In the genomic region with DNA sequence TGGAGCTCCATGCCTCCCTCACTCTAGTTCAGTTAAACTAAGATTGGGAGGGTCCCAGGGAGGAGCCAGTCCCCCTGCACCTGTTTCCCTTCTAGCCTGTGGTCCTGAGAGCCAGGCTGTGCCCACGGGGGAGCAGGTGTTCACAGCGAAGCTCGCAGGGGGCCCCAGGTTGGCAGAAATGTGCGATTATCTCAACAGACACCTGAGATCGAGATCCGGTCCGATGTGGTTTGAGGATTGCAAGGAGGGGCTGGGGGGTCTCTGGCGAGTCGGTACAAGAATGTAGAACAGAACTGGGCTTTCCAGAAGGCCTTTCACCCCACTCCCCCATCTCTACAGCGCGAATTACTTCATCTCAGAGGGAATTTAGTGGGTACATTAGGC, we compare ENCODE assay signal across 20 cellular contexts.
DNase-seq lines count a peak whose midpoint lies in the region; TF ChIP-seq lines count a peak whose summit lies in the region.
"Had no signal": no experiment of that assay in that cellular context is flagged by ENCODE, and none has a peak within 500 bp of the region (broad histone marks: within the 10 kb centered on the region; RNA-seq: fewer than 3 reads in every experiment).

No MANE protein-coding gene starts in this region.

- H3K4me2 ChIP-seq in osteoblast (ENCODE audit: insufficient read depth, low read length), result no peak overlapping the region

- no peaks in the 10 kb centered on the region for H3K4me1 Mint-ChIP-seq in brain

- H3K4me3 Mint-ChIP-seq in brain, result peak overlapping the region in 3 of 5 experiments; percentile 51 to 77 (median 76)
- H3K4me3 Mint-ChIP-seq: CD4-positive, CD25-positive, alpha-beta regulatory T cell had no signal

- peaks cover 62% of the 10 kb centered on the region for H3K27me3 ChIP-seq in HUES48 (ENCODE audit: control insufficient read depth, insufficient read depth, low read length)
- peaks cover 43% of the 10 kb centered on the region for H3K27me3 ChIP-seq in iPS-15b (ENCODE audit: control insufficient read depth, insufficient read depth, low read length)
- H3K27me3 ChIP-seq in osteoblast (ENCODE audit: insufficient read depth, low read length), result peaks cover 33% of the 10 kb centered on the region

- H3K79me2 ChIP-seq in osteoblast (ENCODE audit: insufficient read depth, low read length), result no peaks in the 10 kb centered on the region

- H4K20me1 ChIP-seq in osteoblast (ENCODE audit: insufficient read depth, low read length), result no peaks in the 10 kb centered on the region

- peaks cover 91% of the 10 kb centered on the region for H3K27me3 Mint-ChIP-seq in brain

- H3K9me3 Mint-ChIP-seq in brain, result peaks cover 14 to 73% (median 23%) of the 10 kb centered on the region in 5 experiments

- H3K9me3 ChIP-seq in HUES48 (ENCODE audit: control insufficient read depth, insufficient read depth, low read length) (no peaks in the 10 kb centered on the region), iPS-15b (ENCODE audit: control insufficient read depth, insufficient read depth, low read length) (no peaks in the 10 kb centered on the region), osteoblast (ENCODE audit: low read depth, low read length) (no peaks in the 10 kb centered on the region)
- H3K9me3 ChIP-seq: HAP-1 had no signal

- H3K36me3 ChIP-seq in HUES48 (ENCODE audit: control insufficient read depth, insufficient read depth, low read length) (no peaks in the 10 kb centered on the region), iPS-15b (ENCODE audit: control insufficient read depth, insufficient read depth, low read length) (no peaks in the 10 kb centered on the region), osteoblast (ENCODE audit: insufficient read depth, low read length) (no peaks in the 10 kb centered on the region)
- H3K36me3 ChIP-seq: HAP-1 had no signal

- H3K27ac Mint-ChIP-seq in brain, result no peak overlapping the region
- H3K27ac Mint-ChIP-seq: CD4-positive, CD25-positive, alpha-beta regulatory T cell had no signal

- DNase-seq in osteoblast (ENCODE audit: insufficient read length, low spot score, missing footprints), result peak; percentile 73
- DNase-seq in NCI-H774 (lab: John Stamatoyannopoulos, UW), result no peak
- no peak for DNase-seq in NCI-H82 treated with DMSO at 0.1 percent for 48 hours (lab: John Stamatoyannopoulos, UW; ENCODE audit: unreplicated experiment)
- no peak for DNase-seq in NCI-H1694 treated with DMSO at 0.1 percent for 48 hours (lab: John Stamatoyannopoulos, UW)
- no peak for DNase-seq in T-helper 1 cell
- DNase-seq: CD4-positive, CD25-positive, alpha-beta regulatory T cell; COR-L47; DMS79; Kasumi-1; NCI-H1048; NCI-H1417 treated with DMSO at 0.1 percent for 48 hours; NCI-H187 treated with DMSO at 0.1 percent for 48 hours; NCI-H2107; NCI-H510A treated with DMSO at 0.1 percent for 48 hours; NCI-H748 treated with DMSO at 0.1 percent for 48 hours; Right ventricle myocardium superior had no signal

- H2AFZ ChIP-seq in osteoblast (ENCODE audit: low read length), result no peak overlapping the region

- no peak overlapping the region for H3K9ac ChIP-seq in HUES48 (ENCODE audit: low read depth, low read length)
- no peak overlapping the region for H3K9ac ChIP-seq in iPS-15b (ENCODE audit: low read depth, low read length)

- H3K4me1 ChIP-seq in HUES48 (ENCODE audit: control insufficient read depth, insufficient read depth, low read length), result peaks cover 18% of the 10 kb centered on the region
- no peaks in the 10 kb centered on the region for H3K4me1 ChIP-seq in iPS-15b (ENCODE audit: control insufficient read depth, insufficient read depth, low read length)
- H3K4me1 ChIP-seq in osteoblast (ENCODE audit: insufficient read depth, low read length), result no peaks in the 10 kb centered on the region
- H3K4me1 ChIP-seq: HAP-1 had no signal

- no peak for TF ChIP-seq CTCF in brain (conservative IDR thresholded peaks at IDR 0.05)
- TF ChIP-seq CTCF in osteoblast (IDR thresholded peaks at IDR 0.05; ENCODE audit: extremely low read depth, low read depth, low read length), result no peak

- no peaks in the 10 kb centered on the region for H3K36me3 Mint-ChIP-seq in brain
- H3K36me3 Mint-ChIP-seq: CD4-positive, CD25-positive, alpha-beta regulatory T cell had no signal

- H3K4me3 ChIP-seq in HUES48 (ENCODE audit: low read depth, low read length) (peak overlapping the region; percentile 61), iPS-15b (ENCODE audit: low read depth, low read length) (peak overlapping the region; percentile 41), osteoblast (ENCODE audit: insufficient read depth, low read length) (no peak overlapping the region)
- H3K4me3 ChIP-seq: HAP-1 had no signal

- no peak overlapping the region for H3K27ac ChIP-seq in HUES48 (ENCODE audit: low read depth, low read length)
- no peak overlapping the region for H3K27ac ChIP-seq in osteoblast (ENCODE audit: low read depth, low read length)
